1 cellular context compared by ENCODE assay signal in the genomic region with DNA sequence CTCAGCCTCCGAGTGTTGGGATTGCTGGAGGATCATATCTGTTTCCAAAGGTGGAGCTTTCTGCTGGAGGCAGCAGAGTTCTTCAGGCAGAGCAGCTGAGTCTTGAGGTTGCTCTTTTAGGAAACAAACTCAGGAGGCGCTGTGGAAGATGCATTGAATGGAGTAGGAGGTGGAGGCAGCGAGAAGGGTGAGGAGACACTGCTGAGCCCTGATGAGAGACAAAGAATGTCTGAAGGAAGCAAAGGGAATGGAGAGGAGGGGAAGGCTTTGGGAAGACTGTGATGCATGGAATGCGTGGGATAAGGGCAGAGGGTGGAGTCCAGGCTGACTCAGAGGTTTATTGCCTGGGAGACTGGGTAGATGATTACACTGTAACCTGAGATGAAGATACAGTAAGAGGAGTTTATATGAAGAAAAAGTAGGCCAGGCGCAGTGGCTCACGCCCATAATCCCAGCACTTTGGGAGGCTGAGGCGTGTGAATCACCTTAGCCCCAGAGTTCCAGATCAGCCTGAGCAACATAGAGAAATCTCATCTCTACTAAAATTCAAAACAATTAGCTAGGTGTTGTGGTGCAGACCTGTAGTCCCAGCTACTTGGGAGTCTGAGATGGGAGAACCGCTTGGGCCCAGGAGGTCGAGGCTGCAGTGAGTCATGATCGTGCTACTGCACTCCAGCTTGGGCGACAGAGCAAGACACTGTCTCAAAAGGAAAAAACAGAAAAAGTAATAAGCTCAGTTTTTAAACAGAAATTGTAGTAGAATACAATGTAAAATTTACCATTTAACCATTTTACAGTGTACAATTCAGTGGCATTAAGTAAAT.
TF ChIP-seq lines count a peak whose summit lies in the region.

No MANE protein-coding gene starts in this region.

TF ChIP-seq in K562, 482 proteins besides CTCF, POLR2A, EP300 and RAD21 (continued from another document and continues in another):
- TF ChIP-seq, protein P1, sequence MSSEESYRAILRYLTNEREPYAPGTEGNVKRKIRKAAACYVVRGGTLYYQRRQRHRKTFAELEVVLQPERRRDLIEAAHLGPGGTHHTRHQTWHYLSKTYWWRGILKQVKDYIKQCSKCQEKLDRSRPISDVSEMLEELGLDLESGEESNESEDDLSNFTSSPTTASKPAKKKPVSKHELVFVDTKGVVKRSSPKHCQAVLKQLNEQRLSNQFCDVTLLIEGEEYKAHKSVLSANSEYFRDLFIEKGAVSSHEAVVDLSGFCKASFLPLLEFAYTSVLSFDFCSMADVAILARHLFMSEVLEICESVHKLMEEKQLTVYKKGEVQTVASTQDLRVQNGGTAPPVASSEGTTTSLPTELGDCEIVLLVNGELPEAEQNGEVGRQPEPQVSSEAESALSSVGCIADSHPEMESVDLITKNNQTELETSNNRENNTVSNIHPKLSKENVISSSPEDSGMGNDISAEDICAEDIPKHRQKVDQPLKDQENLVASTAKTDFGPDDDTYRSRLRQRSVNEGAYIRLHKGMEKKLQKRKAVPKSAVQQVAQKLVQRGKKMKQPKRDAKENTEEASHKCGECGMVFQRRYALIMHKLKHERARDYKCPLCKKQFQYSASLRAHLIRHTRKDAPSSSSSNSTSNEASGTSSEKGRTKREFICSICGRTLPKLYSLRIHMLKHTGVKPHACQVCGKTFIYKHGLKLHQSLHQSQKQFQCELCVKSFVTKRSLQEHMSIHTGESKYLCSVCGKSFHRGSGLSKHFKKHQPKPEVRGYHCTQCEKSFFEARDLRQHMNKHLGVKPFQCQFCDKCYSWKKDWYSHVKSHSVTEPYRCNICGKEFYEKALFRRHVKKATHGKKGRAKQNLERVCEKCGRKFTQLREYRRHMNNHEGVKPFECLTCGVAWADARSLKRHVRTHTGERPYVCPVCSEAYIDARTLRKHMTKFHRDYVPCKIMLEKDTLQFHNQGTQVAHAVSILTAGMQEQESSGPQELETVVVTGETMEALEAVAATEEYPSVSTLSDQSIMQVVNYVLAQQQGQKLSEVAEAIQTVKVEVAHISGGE (CRISPR knock-in tag; IDR thresholded peaks at IDR 0.05): peak in 1 of 3 experiments; percentile 26; a peak in 1 of 6 replicates
- no peak for TF ChIP-seq EZH2 (IDR thresholded peaks at IDR 0.05; ENCODE audit: borderline replicate concordance, low read depth, low read length)
- no peak for TF ChIP-seq ZBTB17 (CRISPR knock-in tag; IDR thresholded peaks at IDR 0.05)
- TF ChIP-seq FIP1L1 (IDR thresholded peaks at IDR 0.05; ENCODE audit: low read depth, low read length, poor library complexity, severe bottlenecking): no peak
- TF ChIP-seq RFX7 (CRISPR knock-in tag; IDR thresholded peaks at IDR 0.05): no peak
- TF ChIP-seq ZNF133 (CRISPR knock-in tag; IDR thresholded peaks at IDR 0.05): no peak
- TF ChIP-seq RFX1 (IDR thresholded peaks at IDR 0.05): peak; percentile 72
- TF ChIP-seq ELF4 (CRISPR knock-in tag; IDR thresholded peaks at IDR 0.05): peak; percentile 71; the same call in 1 of the 2 replicates
- TF ChIP-seq, protein P2, sequence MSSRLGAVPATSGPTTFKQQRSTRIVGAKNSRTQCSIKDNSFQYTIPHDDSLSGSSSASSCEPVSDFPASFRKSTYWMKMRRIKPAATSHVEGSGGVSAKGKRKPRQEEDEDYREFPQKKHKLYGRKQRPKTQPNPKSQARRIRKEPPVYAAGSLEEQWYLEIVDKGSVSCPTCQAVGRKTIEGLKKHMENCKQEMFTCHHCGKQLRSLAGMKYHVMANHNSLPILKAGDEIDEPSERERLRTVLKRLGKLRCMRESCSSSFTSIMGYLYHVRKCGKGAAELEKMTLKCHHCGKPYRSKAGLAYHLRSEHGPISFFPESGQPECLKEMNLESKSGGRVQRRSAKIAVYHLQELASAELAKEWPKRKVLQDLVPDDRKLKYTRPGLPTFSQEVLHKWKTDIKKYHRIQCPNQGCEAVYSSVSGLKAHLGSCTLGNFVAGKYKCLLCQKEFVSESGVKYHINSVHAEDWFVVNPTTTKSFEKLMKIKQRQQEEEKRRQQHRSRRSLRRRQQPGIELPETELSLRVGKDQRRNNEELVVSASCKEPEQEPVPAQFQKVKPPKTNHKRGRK (tag; IDR thresholded peaks at IDR 0.05): no peak
- peak; percentile 33; the same call in 1 of the 2 replicates for TF ChIP-seq ATF7 (IDR thresholded peaks at IDR 0.05)
- TF ChIP-seq, protein P3, sequence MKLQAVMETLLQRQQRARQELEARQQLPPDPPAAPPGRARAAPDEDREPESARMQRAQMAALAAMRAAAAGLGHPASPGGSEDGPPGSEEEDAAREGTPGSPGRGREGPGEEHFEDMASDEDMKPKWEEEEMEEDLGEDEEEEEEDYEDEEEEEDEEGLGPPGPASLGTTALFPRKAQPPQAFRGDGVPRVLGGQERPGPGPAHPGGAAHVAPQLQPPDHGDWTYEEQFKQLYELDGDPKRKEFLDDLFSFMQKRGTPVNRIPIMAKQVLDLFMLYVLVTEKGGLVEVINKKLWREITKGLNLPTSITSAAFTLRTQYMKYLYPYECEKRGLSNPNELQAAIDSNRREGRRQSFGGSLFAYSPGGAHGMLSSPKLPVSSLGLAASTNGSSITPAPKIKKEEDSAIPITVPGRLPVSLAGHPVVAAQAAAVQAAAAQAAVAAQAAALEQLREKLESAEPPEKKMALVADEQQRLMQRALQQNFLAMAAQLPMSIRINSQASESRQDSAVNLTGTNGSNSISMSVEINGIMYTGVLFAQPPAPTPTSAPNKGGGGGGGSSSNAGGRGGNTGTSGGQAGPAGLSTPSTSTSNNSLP (IDR thresholded peaks at IDR 0.05; ENCODE audit: borderline replicate concordance, low read depth, low read length): peak; percentile 83; the same call in 1 of the 2 replicates
- TF ChIP-seq FOXK1 (CRISPR knock-in tag; IDR thresholded peaks at IDR 0.05; ENCODE audit: borderline replicate concordance): 0 out of 2 replicates have a peak, but pooled peaks have one; percentile 53
- peak; percentile 94 for TF ChIP-seq FOSL1 (tag; conservative IDR thresholded peaks at IDR 0.05)
- TF ChIP-seq IFI16 (CRISPR knock-in tag; IDR thresholded peaks at IDR 0.05): no peak
- TF ChIP-seq PRMT5 (CRISPR knock-in tag; IDR thresholded peaks at IDR 0.05): no peak
- TF ChIP-seq ZNF175 (CRISPR knock-in tag; IDR thresholded peaks at IDR 0.05; ENCODE audit: low read depth): no peak
- TF ChIP-seq LEF1 (IDR thresholded peaks at IDR 0.05): peak; percentile 81
- TF ChIP-seq, protein P4, sequence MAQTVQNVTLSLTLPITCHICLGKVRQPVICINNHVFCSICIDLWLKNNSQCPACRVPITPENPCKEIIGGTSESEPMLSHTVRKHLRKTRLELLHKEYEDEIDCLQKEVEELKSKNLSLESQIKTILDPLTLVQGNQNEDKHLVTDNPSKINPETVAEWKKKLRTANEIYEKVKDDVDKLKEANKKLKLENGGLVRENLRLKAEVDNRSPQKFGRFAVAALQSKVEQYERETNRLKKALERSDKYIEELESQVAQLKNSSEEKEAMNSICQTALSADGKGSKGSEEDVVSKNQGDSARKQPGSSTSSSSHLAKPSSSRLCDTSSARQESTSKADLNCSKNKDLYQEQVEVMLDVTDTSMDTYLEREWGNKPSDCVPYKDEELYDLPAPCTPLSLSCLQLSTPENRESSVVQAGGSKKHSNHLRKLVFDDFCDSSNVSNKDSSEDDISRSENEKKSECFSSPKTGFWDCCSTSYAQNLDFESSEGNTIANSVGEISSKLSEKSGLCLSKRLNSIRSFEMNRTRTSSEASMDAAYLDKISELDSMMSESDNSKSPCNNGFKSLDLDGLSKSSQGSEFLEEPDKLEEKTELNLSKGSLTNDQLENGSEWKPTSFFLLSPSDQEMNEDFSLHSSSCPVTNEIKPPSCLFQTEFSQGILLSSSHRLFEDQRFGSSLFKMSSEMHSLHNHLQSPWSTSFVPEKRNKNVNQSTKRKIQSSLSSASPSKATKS (CRISPR knock-in tag; IDR thresholded peaks at IDR 0.05): no peak
- TF ChIP-seq, protein P5, sequence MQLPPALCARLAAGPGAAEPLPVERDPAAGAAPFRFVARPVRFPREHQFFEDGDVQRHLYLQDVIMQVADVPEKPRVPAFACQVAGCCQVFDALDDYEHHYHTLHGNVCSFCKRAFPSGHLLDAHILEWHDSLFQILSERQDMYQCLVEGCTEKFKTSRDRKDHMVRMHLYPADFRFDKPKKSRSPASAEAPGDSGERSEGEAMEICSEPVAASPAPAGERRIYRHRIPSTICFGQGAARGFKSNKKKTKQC (CRISPR knock-in tag; IDR thresholded peaks at IDR 0.05): peak; percentile 36; the same call in 1 of the 2 replicates
- no peak for TF ChIP-seq POLR2H (tag; IDR thresholded peaks at IDR 0.05; ENCODE audit: low read depth)
- 0 out of 2 replicates have a peak, but pooled peaks have one; percentile 15 for TF ChIP-seq ZNF24 (IDR thresholded peaks at IDR 0.05)
- no peak for TF ChIP-seq KLF10 (CRISPR knock-in tag; IDR thresholded peaks at IDR 0.05)
- peak; percentile 85 for TF ChIP-seq HDGF (IDR thresholded peaks at IDR 0.05)
- 0 out of 2 replicates have a peak, but pooled peaks have one; percentile 12 for TF ChIP-seq CEBPG (CRISPR knock-in tag; IDR thresholded peaks at IDR 0.05)
- TF ChIP-seq CEBPG (tag; conservative IDR thresholded peaks at IDR 0.05 in 1 of 2, IDR thresholded peaks at IDR 0.05 in 1 of 2): no peak
- no peak for TF ChIP-seq ZNF263 (CRISPR knock-in tag; IDR thresholded peaks at IDR 0.05; ENCODE audit: borderline replicate concordance)
- 0 out of 2 replicates have a peak, but pooled peaks have one; percentile 29 for TF ChIP-seq HLTF (IDR thresholded peaks at IDR 0.05)
- TF ChIP-seq SMARCA4 (IDR thresholded peaks at IDR 0.05): peak; percentile 28
- TF ChIP-seq NRF1 (conservative IDR thresholded peaks at IDR 0.05 in 1 of 2, IDR thresholded peaks at IDR 0.05 in 1 of 2): peak; percentile 63
- TF ChIP-seq ZNF431 (CRISPR knock-in tag; IDR thresholded peaks at IDR 0.05): no peak
- no peak for TF ChIP-seq ZNF217 (CRISPR knock-in tag; IDR thresholded peaks at IDR 0.05)
- no peak for TF ChIP-seq RBM22 (IDR thresholded peaks at IDR 0.05; ENCODE audit: low read depth, low read length, poor library complexity, severe bottlenecking)
- 0 out of 2 replicates have a peak, but pooled peaks have one; percentile 45 for TF ChIP-seq CBX1 (IDR thresholded peaks at IDR 0.05; ENCODE audit: low read depth)
- peak; percentile 88 for TF ChIP-seq JUND (IDR thresholded peaks at IDR 0.05; ENCODE audit: borderline replicate concordance, low read depth, low read length)
- TF ChIP-seq JUND (tag; IDR thresholded peaks at IDR 0.05; ENCODE audit: borderline replicate concordance, low read depth, low read length): peak; percentile 90; the same call in 2 of the 3 replicates
- TF ChIP-seq, protein P6, sequence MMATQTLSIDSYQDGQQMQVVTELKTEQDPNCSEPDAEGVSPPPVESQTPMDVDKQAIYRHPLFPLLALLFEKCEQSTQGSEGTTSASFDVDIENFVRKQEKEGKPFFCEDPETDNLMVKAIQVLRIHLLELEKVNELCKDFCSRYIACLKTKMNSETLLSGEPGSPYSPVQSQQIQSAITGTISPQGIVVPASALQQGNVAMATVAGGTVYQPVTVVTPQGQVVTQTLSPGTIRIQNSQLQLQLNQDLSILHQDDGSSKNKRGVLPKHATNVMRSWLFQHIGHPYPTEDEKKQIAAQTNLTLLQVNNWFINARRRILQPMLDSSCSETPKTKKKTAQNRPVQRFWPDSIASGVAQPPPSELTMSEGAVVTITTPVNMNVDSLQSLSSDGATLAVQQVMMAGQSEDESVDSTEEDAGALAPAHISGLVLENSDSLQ (IDR thresholded peaks at IDR 0.05): 0 out of 2 replicates have a peak, but pooled peaks have one; percentile 33
- TF ChIP-seq CBX3 (IDR thresholded peaks at IDR 0.05; ENCODE audit: borderline replicate concordance in 1 of 2, low read length in 2 of 2): 0 out of 3 replicates have a peak, but pooled peaks of 1 of the 2 experiments have one; percentile 43
- TF ChIP-seq, protein P7, sequence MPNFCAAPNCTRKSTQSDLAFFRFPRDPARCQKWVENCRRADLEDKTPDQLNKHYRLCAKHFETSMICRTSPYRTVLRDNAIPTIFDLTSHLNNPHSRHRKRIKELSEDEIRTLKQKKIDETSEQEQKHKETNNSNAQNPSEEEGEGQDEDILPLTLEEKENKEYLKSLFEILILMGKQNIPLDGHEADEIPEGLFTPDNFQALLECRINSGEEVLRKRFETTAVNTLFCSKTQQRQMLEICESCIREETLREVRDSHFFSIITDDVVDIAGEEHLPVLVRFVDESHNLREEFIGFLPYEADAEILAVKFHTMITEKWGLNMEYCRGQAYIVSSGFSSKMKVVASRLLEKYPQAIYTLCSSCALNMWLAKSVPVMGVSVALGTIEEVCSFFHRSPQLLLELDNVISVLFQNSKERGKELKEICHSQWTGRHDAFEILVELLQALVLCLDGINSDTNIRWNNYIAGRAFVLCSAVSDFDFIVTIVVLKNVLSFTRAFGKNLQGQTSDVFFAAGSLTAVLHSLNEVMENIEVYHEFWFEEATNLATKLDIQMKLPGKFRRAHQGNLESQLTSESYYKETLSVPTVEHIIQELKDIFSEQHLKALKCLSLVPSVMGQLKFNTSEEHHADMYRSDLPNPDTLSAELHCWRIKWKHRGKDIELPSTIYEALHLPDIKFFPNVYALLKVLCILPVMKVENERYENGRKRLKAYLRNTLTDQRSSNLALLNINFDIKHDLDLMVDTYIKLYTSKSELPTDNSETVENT (CRISPR knock-in tag; IDR thresholded peaks at IDR 0.05): no peak
- no peak for TF ChIP-seq MAFF (IDR thresholded peaks at IDR 0.05; ENCODE audit: low read length)
- peak; percentile 24 for TF ChIP-seq MEIS2 (IDR thresholded peaks at IDR 0.05; ENCODE audit: partially characterized antibody)
- no peak for TF ChIP-seq DMBX1 (CRISPR knock-in tag; IDR thresholded peaks at IDR 0.05; ENCODE audit: borderline replicate concordance)
- peak; percentile 6; the same call in 1 of the 2 replicates for TF ChIP-seq SMARCE1 (IDR thresholded peaks at IDR 0.05)
- TF ChIP-seq, protein P8, sequence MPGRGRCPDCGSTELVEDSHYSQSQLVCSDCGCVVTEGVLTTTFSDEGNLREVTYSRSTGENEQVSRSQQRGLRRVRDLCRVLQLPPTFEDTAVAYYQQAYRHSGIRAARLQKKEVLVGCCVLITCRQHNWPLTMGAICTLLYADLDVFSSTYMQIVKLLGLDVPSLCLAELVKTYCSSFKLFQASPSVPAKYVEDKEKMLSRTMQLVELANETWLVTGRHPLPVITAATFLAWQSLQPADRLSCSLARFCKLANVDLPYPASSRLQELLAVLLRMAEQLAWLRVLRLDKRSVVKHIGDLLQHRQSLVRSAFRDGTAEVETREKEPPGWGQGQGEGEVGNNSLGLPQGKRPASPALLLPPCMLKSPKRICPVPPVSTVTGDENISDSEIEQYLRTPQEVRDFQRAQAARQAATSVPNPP (IDR thresholded peaks at IDR 0.05; ENCODE audit: borderline replicate concordance, insufficient read depth, insufficient read length): no peak
- TF ChIP-seq EWSR1 (IDR thresholded peaks at IDR 0.05; ENCODE audit: borderline replicate concordance, low read depth, partially characterized antibody): no peak
- TF ChIP-seq ZNF76 (CRISPR knock-in tag; IDR thresholded peaks at IDR 0.05; ENCODE audit: borderline replicate concordance): no peak
- no peak for TF ChIP-seq PCBP2 (IDR thresholded peaks at IDR 0.05; ENCODE audit: low read depth, low read length, poor library complexity, severe bottlenecking)
- no peak for TF ChIP-seq ZNF699 (CRISPR knock-in tag; IDR thresholded peaks at IDR 0.05; ENCODE audit: insufficient replicate concordance)
- TF ChIP-seq NBN (IDR thresholded peaks at IDR 0.05; ENCODE audit: low read depth): peak; percentile 12; the same call in 1 of the 2 replicates
- TF ChIP-seq ARID1B (IDR thresholded peaks at IDR 0.05): no peak; the same call in none of the 2 replicates
